In genomic region chr10:133264455-133264854, GRCh38 we compare ENCODE assay signal across 16 cellular contexts. TPM values are rescaled to one million over a fixed set of nuclear protein-coding genes. Genes with fewer than 3 reads are reported as not detected.
DNase-seq lines count a peak whose midpoint lies in the region; ATAC-seq and TF ChIP-seq lines count a peak whose summit lies in the region.
"Had no signal": no experiment of that assay in that cellular context is flagged by ENCODE, and none has a peak within 500 bp of the region (broad histone marks: within the 10 kb centered on the region; RNA-seq: fewer than 3 reads in every experiment).

No MANE protein-coding gene starts in this region.

- peaks cover 5% of the 10 kb centered on the region; the same call in 1 of the 2 replicates for H3K36me3 ChIP-seq in PC-3 (ENCODE audit: low read depth, low read length)
- H3K36me3 ChIP-seq in mammary epithelial cell (ENCODE audit: insufficient read depth, low read length) = peaks cover 2% of the 10 kb centered on the region
- H3K36me3 ChIP-seq: HAP-1 had no signal

- no peak overlapping the region for H3K4me3 ChIP-seq in PC-3 (ENCODE audit: low read length)
- H3K4me3 ChIP-seq in mammary epithelial cell (replicated peaks in 1 of 3; ENCODE audit: insufficient read depth in 1 of 3, low read depth in 2 of 3, low read length in 3 of 3) = no peak overlapping the region
- H3K4me3 ChIP-seq: HAP-1 had no signal

- dilution Hi-C loops in mammary epithelial cell (cut with HindIII; ENCODE audit: low sequenced_read_pairs) = no loop called here

- H3K9me3 ChIP-seq in PC-3 (ENCODE audit: low read length) (no peaks in the 10 kb centered on the region), mammary epithelial cell (replicated peaks; ENCODE audit: insufficient read depth, low read length) (no peaks in the 10 kb centered on the region)
- H3K9me3 ChIP-seq: HAP-1, SK-N-SH had no signal

- POLR2A ChIA-PET in PC-3 (lab: Charles Lee; ENCODE audit: unreplicated experiment) = interaction anchor here (0.6 kb wide), 1 partner anchor 110 kb away, joined by 3 read pairs; no protein-coding TSS in a partner anchor

- TF ChIP-seq CTCF in PC-3 (conservative IDR thresholded peaks at IDR 0.05; ENCODE audit: low read depth, low read length) (no peak), mammary epithelial cell (conservative IDR thresholded peaks at IDR 0.05 in 1 of 2, IDR thresholded peaks at IDR 0.05 in 1 of 2; ENCODE audit: extremely low read depth in 1 of 2, insufficient read depth in 1 of 2, low read depth in 1 of 2, low read length in 2 of 2) (no peak)

- H3K9ac ChIP-seq in PC-3 (ENCODE audit: low read length) = no peak overlapping the region
- H3K9ac ChIP-seq in mammary epithelial cell (ENCODE audit: insufficient read depth, low read length) = no peak overlapping the region
- H3K9ac ChIP-seq: SK-N-SH had no signal

- peak; percentile 15; the same call in 1 of the 2 replicates for ATAC-seq in PC-3
- ATAC-seq in HG03442 (IDR thresholded peaks at IDR 0.05; ENCODE audit: unreplicated experiment) = no peak

- H3K27ac ChIP-seq in PC-3 (ENCODE audit: low read length) (peak overlapping the region; percentile 39), mammary epithelial cell (ENCODE audit: insufficient read depth, low read depth, low read length) (no peak overlapping the region)

- H4K20me1 ChIP-seq in PC-3 (ENCODE audit: low read length) (no peaks in the 10 kb centered on the region), mammary epithelial cell (ENCODE audit: insufficient read depth, low read length) (no peaks in the 10 kb centered on the region)

- CTCF ChIA-PET in PC-3 (lab: Charles Lee) = no interaction called here
- CTCF ChIA-PET in mammary epithelial cell (lab: Charles Lee; ENCODE audit: low non-redundant PET) = interaction anchor here (0.6 kb wide), 1 partner anchor 65 kb away, joined by 3 read pairs; no protein-coding TSS in a partner anchor

- H2AFZ ChIP-seq in PC-3 (ENCODE audit: low read length) (no peak overlapping the region), mammary epithelial cell (ENCODE audit: low read depth, low read length) (no peak overlapping the region)

- H3K4me1 ChIP-seq in PC-3 (ENCODE audit: insufficient read depth, low read length) (peaks cover 45% of the 10 kb centered on the region), mammary epithelial cell (ENCODE audit: insufficient read depth, low read length) (peaks cover 38% of the 10 kb centered on the region)

- H3F3A ChIP-seq in PC-3 (ENCODE audit: low read length, unreplicated experiment) = no peaks in the 10 kb centered on the region

- DNase-seq in activated naive CD4-positive, alpha-beta T cell treated with Interleukin-2 at 50 U/mL for 16 hours = peak; percentile 32
- DNase-seq in activated naive CD4-positive, alpha-beta T cell treated with anti-CD3 and anti-CD28 coated beads, Interleukin-2, amount 50 U/mL, for 16 hours = no peak
- DNase-seq in PC-3 (peak; percentile 15), mammary epithelial cell (no peak), GOT3 (lab: John Stamatoyannopoulos, UW) (no peak), DMS53 (lab: John Stamatoyannopoulos, UW) (no peak)
- peak; percentile 15 to 59 (median 32) for DNase-seq in stimulated activated naive CD4-positive, alpha-beta T cell (lab: John Stamatoyannopoulos, UW)
- DNase-seq: AML-193, endodermal cell, NCI-H2171, SK-N-SH had no signal

- no peaks in the 10 kb centered on the region for H3K27me3 ChIP-seq in PC-3 (ENCODE audit: low read length)
- H3K27me3 ChIP-seq in mammary epithelial cell (ENCODE audit: insufficient read depth, low read length) = no peaks in the 10 kb centered on the region

- no TSS peak for BruUV-seq in PC-3 (replicated peaks; lab: Mats Ljungman, UMichigan)
- BruUV-seq in mammary epithelial cell (replicated peaks; lab: Mats Ljungman, UMichigan) = no TSS peak

- intact Hi-C loops in PC-3 (cut with micrococcal nuclease) (no loop called here), mammary epithelial cell (cut with micrococcal nuclease) (no loop called here)

- in situ Hi-C loops in mammary epithelial cell (cut with MboI; ENCODE audit: low sequenced_read_pairs in 2 of 2) = no loop called here

- H3K79me2 ChIP-seq in PC-3 (ENCODE audit: low read length) (no peaks in the 10 kb centered on the region), mammary epithelial cell (ENCODE audit: insufficient read depth, low read length) (no peaks in the 10 kb centered on the region)

- WGBS in mammary epithelial cell (ENCODE audit: low coverage, missing lambda C conversion rate) = 71% methylated on average over 5 of the region's 9 CpGs

- no peaks in the 10 kb centered on the region for H3K9me2 ChIP-seq in PC-3 (replicated peaks; ENCODE audit: low read length)
- H3K9me2 ChIP-seq: SK-N-SH had no signal

- H3K4me2 ChIP-seq in PC-3 (ENCODE audit: low read length) = no peak overlapping the region
- peak overlapping the region; percentile 8 for H3K4me2 ChIP-seq in mammary epithelial cell (ENCODE audit: insufficient read depth, low read depth, low read length)
- H3K4me2 ChIP-seq: SK-N-SH had no signal

RNA-seq across cellular contexts. Expression of gene ADAM8, which starts 12.2 kb away (rescaled TPM):
- 113 and 147 TPM in 2 replicates for total RNA-seq in PC-3 (2014; rRNA removed)
- total RNA-seq in mammary epithelial cell = 10 to 100 TPM in 1 of 2 donors, under 1 TPM in 1; 0.33 to 46.1 TPM
- 9.9 TPM for polyA plus RNA-seq in mammary epithelial cell
- 31.1 TPM for polyA minus RNA-seq in mammary epithelial cell

RNA-seq across cellular contexts. Expression of gene VENTX, which starts 26.8 kb away (rescaled TPM):
- total RNA-seq in PC-3 (2014; rRNA removed) (not detected in 2 replicates), mammary epithelial cell (not detected)
- polyA plus RNA-seq in mammary epithelial cell = not detected
- polyA minus RNA-seq in mammary epithelial cell = not detected
- total RNA-seq: activated CD8-positive, alpha-beta memory T cell treated with anti-CD3 and anti-CD28 coated beads for 36 hours; frontal cortex; pulmonary artery endothelial cell had no signal
- polyA plus RNA-seq: SK-N-SH had no signal

RNA-seq across cellular contexts. Expression of gene UTF1, which starts 34.4 kb away (rescaled TPM):
- total RNA-seq in PC-3 (2014; rRNA removed) = not detected in 2 replicates
- total RNA-seq in mammary epithelial cell = not detected
- polyA plus RNA-seq in mammary epithelial cell = not detected
- not detected for polyA minus RNA-seq in mammary epithelial cell
- total RNA-seq: activated CD8-positive, alpha-beta memory T cell treated with anti-CD3 and anti-CD28 coated beads for 36 hours; frontal cortex; pulmonary artery endothelial cell had no signal
- polyA plus RNA-seq: SK-N-SH had no signal

RNA-seq across cellular contexts. Expression of gene TUBGCP2, which starts 44.2 kb away (rescaled TPM):
- total RNA-seq in PC-3 (2014; rRNA removed) = 72.9 and 84.4 TPM in 2 replicates
- total RNA-seq in mammary epithelial cell = 10 to 100 TPM; 59.3 to 78.1 TPM
- polyA plus RNA-seq in mammary epithelial cell = 56.4 TPM
- 53.1 TPM for polyA minus RNA-seq in mammary epithelial cell

RNA-seq across cellular contexts. Expression of gene ZNF511, which starts 44.3 kb away (rescaled TPM):
- 78.4 and 84.3 TPM in 2 replicates for total RNA-seq in PC-3 (2014; rRNA removed)
- 10 to 100 TPM; 10.5 to 39.7 TPM for total RNA-seq in mammary epithelial cell
- 25.3 TPM for polyA plus RNA-seq in mammary epithelial cell
- 23.8 TPM for polyA minus RNA-seq in mammary epithelial cell

Comparison
In these comparisons a context has a peak if more than half of its experiments do, and no peak if none do; other contexts are left out.
1. DNase-seq: peak in activated naive CD4-positive, alpha-beta T cell treated with Interleukin-2 at 50 U/mL for 16 hours (single experiment), PC-3 (single experiment) and stimulated activated naive CD4-positive, alpha-beta T cell (6 of 6); none in activated naive CD4-positive, alpha-beta T cell treated with anti-CD3 and anti-CD28 coated beads, Interleukin-2, amount 50 U/mL, for 16 hours (single experiment), mammary epithelial cell (single experiment), GOT3 (single experiment) and DMS53 (single experiment).